22 cellular contexts compared by ENCODE assay signal in the genomic region with DNA sequence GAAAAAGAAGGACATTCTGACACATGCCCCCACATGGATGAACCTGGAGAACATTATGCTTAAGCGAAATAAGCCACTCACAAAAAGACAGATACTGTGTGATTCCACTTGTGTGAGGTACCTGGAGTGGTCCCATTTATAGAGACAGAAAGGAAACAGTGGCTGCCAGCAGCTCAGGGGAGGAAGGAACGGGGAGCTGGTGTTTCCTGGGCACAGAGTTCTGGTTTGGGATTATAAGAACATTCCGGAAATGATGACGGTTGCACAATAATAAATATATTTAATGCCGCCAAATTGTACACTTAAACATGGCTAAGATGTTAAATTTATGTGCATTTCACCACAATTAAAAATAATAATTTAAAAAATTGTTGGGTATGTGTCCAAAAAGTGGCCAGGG. TPM values are rescaled to one million over a fixed set of nuclear protein-coding genes. Genes with fewer than 3 reads are reported as not detected.
"Had no signal": no experiment of that assay in that cellular context is flagged by ENCODE, and none has a peak within 500 bp of the region (broad histone marks: within the 10 kb centered on the region; RNA-seq: fewer than 3 reads in every experiment).

No MANE protein-coding gene starts in this region.

- ATAC-seq: activated CD4-positive, CD25-positive, alpha-beta regulatory T cell treated with anti-CD3 and anti-CD28 coated beads, Interleukin-2, amount 50 U/mL, for 24 hours; activated CD8-positive, alpha-beta memory T cell treated with anti-CD3 and anti-CD28 coated beads, Interleukin-2, amount 10 ng/mL, durations not matched to agents 7 days and 5 days; T-cell had no signal

- DNase-seq: activated CD4-positive, alpha-beta T cell treated with anti-CD3 and anti-CD28 coated beads for 48 hours; activated CD4-positive, alpha-beta T cell treated with anti-CD3 and anti-CD28 coated beads, Interleukin-2, amount 50 U/mL, for 48 hours; activated CD8-positive, alpha-beta memory T cell treated with anti-CD3 and anti-CD28 coated beads, Interleukin-2, amount 10 ng/mL, durations not matched to agents 7 days and 5 days; activated effector memory CD4-positive, alpha-beta T cell treated with Interleukin-2 at 50 U/mL for 16 hours; activated naive CD4-positive, alpha-beta T cell; activated T-cell treated with anti-CD3 and anti-CD28 coated beads, Interleukin-2, amount 50 U/mL, for 24 hours; central memory CD4-positive, alpha-beta T cell; Kasumi-1; KBM-7; NCI-H1048; NCI-H2029; NCI-H2107; NCI-H2171 treated with DMSO at 0.1 percent for 48 hours; NCI-H526; NCI-H82; SIG-M5; T-cell; T-helper 2 cell; T1000 had no signal

RNA-seq across cellular contexts. Expression of gene SERP2, which starts 33.0 kb away (rescaled TPM):
- total RNA-seq: activated CD8-positive, alpha-beta memory T cell treated with anti-CD3 and anti-CD28 coated beads, Interleukin-2, amount 10 ng/mL, durations not matched to agents 7 days and 5 days; activated T-helper 1 cell treated with anti-CD3 and anti-CD28 coated beads, Interleukin-12 subunit alpha, Interleukin-12 subunit beta, Interleukin-2, Interleukin-4 antibody, amounts not matched to agents 30 ng/mL and 10 ng/mL and 1 ng/mL, durations not matched to agents 14 hours and 24 hours and 36 hours; OCI-LY7 had no signal
